1 cellular context compared by ENCODE assay signal in genomic region chr3:188122571-188123169, GRCh38.
TF ChIP-seq lines count a peak whose summit lies in the region.

No MANE protein-coding gene starts in this region.

TF ChIP-seq in SK-N-SH treated with all-trans-retinoic acid at 6 μM for 48 hours, 23 proteins besides CTCF, POLR2A, EP300 and RAD21 (continued from another document):
- no peak for TF ChIP-seq CREB5 (CRISPR knock-in tag; IDR thresholded peaks at IDR 0.05; ENCODE audit: low read depth)
- no peak for TF ChIP-seq ZC3H10 (CRISPR knock-in tag; IDR thresholded peaks at IDR 0.05)
- TF ChIP-seq ARNTL (CRISPR knock-in tag; IDR thresholded peaks at IDR 0.05; ENCODE audit: borderline replicate concordance, low read depth), result no peak
- no peak for TF ChIP-seq PATZ1 (CRISPR knock-in tag; IDR thresholded peaks at IDR 0.05; ENCODE audit: borderline replicate concordance)
- no peak for TF ChIP-seq ZFP30 (CRISPR knock-in tag; IDR thresholded peaks at IDR 0.05)
- TF ChIP-seq ZNF565 (CRISPR knock-in tag; conservative IDR thresholded peaks at IDR 0.05; ENCODE audit: low read depth), result no peak
- no peak for TF ChIP-seq POU6F1 (CRISPR knock-in tag; IDR thresholded peaks at IDR 0.05; ENCODE audit: borderline replicate concordance, low read depth)
- TF ChIP-seq ZFP3 (CRISPR knock-in tag; IDR thresholded peaks at IDR 0.05), result no peak
- TF ChIP-seq CSRNP3 (CRISPR knock-in tag; IDR thresholded peaks at IDR 0.05), result no peak
- no peak for TF ChIP-seq ZNF70 (CRISPR knock-in tag; IDR thresholded peaks at IDR 0.05)
- TF ChIP-seq TSHZ2 (CRISPR knock-in tag; IDR thresholded peaks at IDR 0.05), result no peak
